1 cellular context compared by ENCODE assay signal in genomic region chr5:145848854-145849253, GRCh38.
TF ChIP-seq lines count a peak whose summit lies in the region.

No MANE protein-coding gene starts in this region.

TF ChIP-seq in K562, 482 proteins besides CTCF, POLR2A, EP300 and RAD21:
- TF ChIP-seq JUND (IDR thresholded peaks at IDR 0.05; ENCODE audit: borderline replicate concordance, low read depth, low read length) (peak; percentile 56; the same call in 1 of the 2 replicates), JUND (tag; IDR thresholded peaks at IDR 0.05; ENCODE audit: borderline replicate concordance, low read depth, low read length) (no peak), JUN (IDR thresholded peaks at IDR 0.05; ENCODE audit: borderline replicate concordance, low read depth, low read length) (0 out of 2 replicates have a peak, but pooled peaks have one; percentile 36), JUN (CRISPR knock-in tag; IDR thresholded peaks at IDR 0.05; ENCODE audit: borderline replicate concordance) (no peak), MEIS2 (IDR thresholded peaks at IDR 0.05; ENCODE audit: partially characterized antibody) (peak; percentile 30), SMARCE1 (IDR thresholded peaks at IDR 0.05) (0 out of 2 replicates have a peak, but pooled peaks have one; percentile 10), ZZZ3 (IDR thresholded peaks at IDR 0.05) (no peak), NCOA1 (IDR thresholded peaks at IDR 0.05; ENCODE audit: low read depth) (no peak), FOSL1 (tag; conservative IDR thresholded peaks at IDR 0.05) (peak; percentile 86), PRDM10 (IDR thresholded peaks at IDR 0.05; ENCODE audit: partially characterized antibody) (peak; percentile 20), NFIC (IDR thresholded peaks at IDR 0.05) (peak; percentile 79)
- TF ChIP-seq, protein P1, sequence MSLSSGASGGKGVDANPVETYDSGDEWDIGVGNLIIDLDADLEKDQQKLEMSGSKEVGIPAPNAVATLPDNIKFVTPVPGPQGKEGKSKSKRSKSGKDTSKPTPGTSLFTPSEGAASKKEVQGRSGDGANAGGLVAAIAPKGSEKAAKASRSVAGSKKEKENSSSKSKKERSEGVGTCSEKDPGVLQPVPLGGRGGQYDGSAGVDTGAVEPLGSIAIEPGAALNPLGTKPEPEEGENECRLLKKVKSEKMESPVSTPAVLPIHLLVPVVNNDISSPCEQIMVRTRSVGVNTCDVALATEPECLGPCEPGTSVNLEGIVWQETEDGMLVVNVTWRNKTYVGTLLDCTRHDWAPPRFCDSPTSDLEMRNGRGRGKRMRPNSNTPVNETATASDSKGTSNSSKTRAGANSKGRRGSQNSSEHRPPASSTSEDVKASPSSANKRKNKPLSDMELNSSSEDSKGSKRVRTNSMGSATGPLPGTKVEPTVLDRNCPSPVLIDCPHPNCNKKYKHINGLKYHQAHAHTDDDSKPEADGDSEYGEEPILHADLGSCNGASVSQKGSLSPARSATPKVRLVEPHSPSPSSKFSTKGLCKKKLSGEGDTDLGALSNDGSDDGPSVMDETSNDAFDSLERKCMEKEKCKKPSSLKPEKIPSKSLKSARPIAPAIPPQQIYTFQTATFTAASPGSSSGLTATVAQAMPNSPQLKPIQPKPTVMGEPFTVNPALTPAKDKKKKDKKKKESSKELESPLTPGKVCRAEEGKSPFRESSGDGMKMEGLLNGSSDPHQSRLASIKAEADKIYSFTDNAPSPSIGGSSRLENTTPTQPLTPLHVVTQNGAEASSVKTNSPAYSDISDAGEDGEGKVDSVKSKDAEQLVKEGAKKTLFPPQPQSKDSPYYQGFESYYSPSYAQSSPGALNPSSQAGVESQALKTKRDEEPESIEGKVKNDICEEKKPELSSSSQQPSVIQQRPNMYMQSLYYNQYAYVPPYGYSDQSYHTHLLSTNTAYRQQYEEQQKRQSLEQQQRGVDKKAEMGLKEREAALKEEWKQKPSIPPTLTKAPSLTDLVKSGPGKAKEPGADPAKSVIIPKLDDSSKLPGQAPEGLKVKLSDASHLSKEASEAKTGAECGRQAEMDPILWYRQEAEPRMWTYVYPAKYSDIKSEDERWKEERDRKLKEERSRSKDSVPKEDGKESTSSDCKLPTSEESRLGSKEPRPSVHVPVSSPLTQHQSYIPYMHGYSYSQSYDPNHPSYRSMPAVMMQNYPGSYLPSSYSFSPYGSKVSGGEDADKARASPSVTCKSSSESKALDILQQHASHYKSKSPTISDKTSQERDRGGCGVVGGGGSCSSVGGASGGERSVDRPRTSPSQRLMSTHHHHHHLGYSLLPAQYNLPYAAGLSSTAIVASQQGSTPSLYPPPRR (CRISPR knock-in tag; IDR thresholded peaks at IDR 0.05; ENCODE audit: borderline replicate concordance): no peak
